In genomic region chr9:134445000-134445399, GRCh38 we compare ENCODE assay signal across 27 cellular contexts.
DNase-seq lines count a peak whose midpoint lies in the region; ATAC-seq and TF ChIP-seq lines count a peak whose summit lies in the region.
"Had no signal": no experiment of that assay in that cellular context is flagged by ENCODE, and none has a peak within 500 bp of the region (broad histone marks: within the 10 kb centered on the region; RNA-seq: fewer than 3 reads in every experiment).

No MANE protein-coding gene starts in this region.

- no TSS peak for BruUV-seq in A673 (replicated peaks; lab: Mats Ljungman, UMichigan)

- H3K4me1 Mint-ChIP-seq in CD4-positive, alpha-beta memory T cell = peaks cover 8 to 26% (median 14%) of the 10 kb centered on the region in 4 donors
- peaks cover 54% of the 10 kb centered on the region for H3K4me1 Mint-ChIP-seq in brain
- H3K4me1 Mint-ChIP-seq in natural killer cell = peaks cover 16 to 45% of the 10 kb centered on the region in 2 donors

- H3K36me3 ChIP-seq in A673 (ENCODE audit: insufficient read depth, low read length, poor library complexity, severe bottlenecking) = no peaks in the 10 kb centered on the region
- H3K36me3 ChIP-seq in CD4-positive, alpha-beta memory T cell (ENCODE audit: insufficient read depth, low read length) = no peaks in the 10 kb centered on the region
- H3K36me3 ChIP-seq: heart right ventricle had no signal

- intact Hi-C loops in A673 (cut with micrococcal nuclease; ENCODE audit: unreplicated experiment) (loop anchor here (10.0 kb wide), 1 partner anchor 630 kb away; no protein-coding TSS in a partner anchor), natural killer cell (cut with micrococcal nuclease) (loop anchor here (5.0 to 10.0 kb wide), 3 partner anchors 38 to 150 kb away; no protein-coding TSS in a partner anchor)
- intact Hi-C loops in CD4-positive, alpha-beta memory T cell (cut with micrococcal nuclease) = loop anchor here (5.0 kb wide), 1 partner anchor 378 kb away; the partner anchor contains the start of gene BRD3

- POLR2A ChIA-PET in A673 (lab: Charles Lee; ENCODE audit: low non-redundant PET) = no interaction called here
- POLR2A ChIA-PET in CD4-positive, alpha-beta memory T cell (lab: Charles Lee; ENCODE audit: partially characterized antibody) = no interaction called here

- no peaks in the 10 kb centered on the region for H3K27me3 Mint-ChIP-seq in CD4-positive, alpha-beta memory T cell
- H3K27me3 Mint-ChIP-seq in brain = peaks cover 3% of the 10 kb centered on the region
- H3K27me3 Mint-ChIP-seq in natural killer cell (ENCODE audit: low read depth in 2 of 2) = peaks cover 0 to 5% of the 10 kb centered on the region in 2 donors

- peak overlapping the region in 1 of 8 donors; percentile 27 for H3K4me3 Mint-ChIP-seq in CD4-positive, alpha-beta memory T cell
- H3K4me3 Mint-ChIP-seq in brain (peak overlapping the region in 2 of 5 experiments; percentile 25 to 71), natural killer cell (no peak overlapping the region)
- H3K4me3 Mint-ChIP-seq: activated CD4-positive, alpha-beta T cell treated with anti-CD3 and anti-CD28 coated beads, Interleukin-2, amount 10 ng/mL, durations not matched to agents 7 days and 5 days; naive B cell; stimulated activated naive B cell treated with anti-CD40 and anti-IgM and Interleukin-4, amounts not matched to agents 10 μg/mL and 1 μg/mL and 100 μg/mL, for 72 hours had no signal

- H3K4me1 ChIP-seq in A673 (ENCODE audit: insufficient read depth, low read length, poor library complexity, severe bottlenecking) = peaks cover 15% of the 10 kb centered on the region
- H3K4me1 ChIP-seq in CD4-positive, alpha-beta memory T cell (ENCODE audit: insufficient read depth, low read length) = peaks cover 17% of the 10 kb centered on the region

- no peak for ATAC-seq in natural killer cell
- ATAC-seq in HG03039 (IDR thresholded peaks at IDR 0.05; ENCODE audit: unreplicated experiment) = no peak
- ATAC-seq: heart right ventricle; Panc1; stimulated activated naive B cell treated with anti-CD40 and anti-IgM and Interleukin-4, amounts not matched to agents 10 μg/mL and 1 μg/mL and 100 μg/mL, for 72 hours had no signal

- H3K27me3 ChIP-seq in A673 (replicated peaks; ENCODE audit: insufficient read depth, low read depth, low read length, poor library complexity) = no peaks in the 10 kb centered on the region
- H3K27me3 ChIP-seq in CD4-positive, alpha-beta memory T cell (ENCODE audit: insufficient read depth, low read length) = no peaks in the 10 kb centered on the region

- H3K4me3 ChIP-seq in A673 (ENCODE audit: low read depth, low read length, poor library complexity, severe bottlenecking) = no peak overlapping the region
- H3K4me3 ChIP-seq in CD4-positive, alpha-beta memory T cell (ENCODE audit: low read length in 2 of 2) = no peak overlapping the region
- H3K4me3 ChIP-seq: dorsolateral prefrontal cortex, esophagus squamous epithelium, heart right ventricle had no signal

- no peak overlapping the region for H3K27ac ChIP-seq in A673 (ENCODE audit: low read depth, low read length, poor library complexity, severe bottlenecking)
- H3K27ac ChIP-seq in CD4-positive, alpha-beta memory T cell (ENCODE audit: low read depth, low read length) = no peak overlapping the region
- H3K27ac ChIP-seq: dorsolateral prefrontal cortex, esophagus squamous epithelium, heart right ventricle had no signal

- CTCF ChIA-PET in A673 (lab: Charles Lee) = no interaction called here
- CTCF ChIA-PET in CD4-positive, alpha-beta memory T cell (lab: Charles Lee; ENCODE audit: partially characterized antibody) = interaction anchor here (1.0 to 1.7 kb wide), 3 partner anchors 11 to 250 kb away, joined by 3 to 6 read pairs (median 3); no protein-coding TSS in a partner anchor

- peaks cover 0 to 10% (median 5%) of the 10 kb centered on the region in 8 donors for H3K9me3 Mint-ChIP-seq in CD4-positive, alpha-beta memory T cell
- H3K9me3 Mint-ChIP-seq in brain = peaks cover 4 to 16% (median 11%) of the 10 kb centered on the region in 5 experiments
- no peaks in the 10 kb centered on the region for H3K9me3 Mint-ChIP-seq in natural killer cell

- DNase-seq in A673 (ENCODE audit: low spot score) (peak; percentile 41), natural killer cell (no peak), NCI-H2029 treated with DMSO at 0.1 percent for 48 hours (lab: John Stamatoyannopoulos, UW) (no peak), SKM-1 (lab: John Stamatoyannopoulos, UW; ENCODE audit: unreplicated experiment) (no peak)
- DNase-seq in CD4-positive, alpha-beta memory T cell = no peak
- DNase-seq: activated CD4-positive, alpha-beta T cell treated with anti-CD3 and anti-CD28 coated beads, Interleukin-2, amount 10 ng/mL, durations not matched to agents 7 days and 5 days; activated gamma-delta T cell; activated T-cell treated with anti-CD3 and anti-CD28 coated beads, Interleukin-2, amount 50 U/mL, for 1 hour; dorsolateral prefrontal cortex; esophagus squamous epithelium; heart right ventricle; Kasumi-1; midbrain; naive B cell; NCI-H1417 treated with DMSO at 0.1 percent for 48 hours; NCI-H2081; NCI-H526 treated with DMSO at 0.1 percent for 48 hours; occipital lobe; SHP77; stimulated activated naive B cell treated with anti-CD40 and anti-IgM and Interleukin-4, amounts not matched to agents 10 μg/mL and 1 μg/mL and 100 μg/mL, for 72 hours; substantia nigra; SW 1271; T1000; trophoblast cell had no signal

- peak overlapping the region in 5 of 7 donors; percentile 15 to 77 (median 57) for H3K27ac Mint-ChIP-seq in CD4-positive, alpha-beta memory T cell
- peak overlapping the region in 3 of 5 experiments; percentile 31 to 94 (median 81) for H3K27ac Mint-ChIP-seq in brain
- H3K27ac Mint-ChIP-seq in natural killer cell = peak overlapping the region; percentile 48 to 75
- H3K27ac Mint-ChIP-seq: activated CD4-positive, alpha-beta T cell treated with anti-CD3 and anti-CD28 coated beads, Interleukin-2, amount 10 ng/mL, durations not matched to agents 7 days and 5 days; stimulated activated naive B cell treated with anti-CD40 and anti-IgM and Interleukin-4, amounts not matched to agents 10 μg/mL and 1 μg/mL and 100 μg/mL, for 72 hours had no signal

- H3K36me3 Mint-ChIP-seq in CD4-positive, alpha-beta memory T cell = no peaks in the 10 kb centered on the region
- H3K36me3 Mint-ChIP-seq in brain (peaks cover 3% of the 10 kb centered on the region), natural killer cell (no peaks in the 10 kb centered on the region)
- H3K36me3 Mint-ChIP-seq: naive B cell had no signal

- peaks cover 5% of the 10 kb centered on the region for H3K9me3 ChIP-seq in A673 (ENCODE audit: low read depth, low read length, poor library complexity, severe bottlenecking)
- H3K9me3 ChIP-seq in CD4-positive, alpha-beta memory T cell (ENCODE audit: control insufficient read depth in 1 of 2, low read length in 2 of 2) = peaks cover 0 to 3% of the 10 kb centered on the region in 2 donors

- TF ChIP-seq CTCF in A673 (conservative IDR thresholded peaks at IDR 0.05; ENCODE audit: low read depth, low read length) = no peak
- TF ChIP-seq CTCF in brain (conservative IDR thresholded peaks at IDR 0.05) = no peak
- no peak for TF ChIP-seq CTCF in natural killer cell (IDR thresholded peaks at IDR 0.05)
